Comparison of ENCODE assay signal across 6 cellular contexts in the genomic region with DNA sequence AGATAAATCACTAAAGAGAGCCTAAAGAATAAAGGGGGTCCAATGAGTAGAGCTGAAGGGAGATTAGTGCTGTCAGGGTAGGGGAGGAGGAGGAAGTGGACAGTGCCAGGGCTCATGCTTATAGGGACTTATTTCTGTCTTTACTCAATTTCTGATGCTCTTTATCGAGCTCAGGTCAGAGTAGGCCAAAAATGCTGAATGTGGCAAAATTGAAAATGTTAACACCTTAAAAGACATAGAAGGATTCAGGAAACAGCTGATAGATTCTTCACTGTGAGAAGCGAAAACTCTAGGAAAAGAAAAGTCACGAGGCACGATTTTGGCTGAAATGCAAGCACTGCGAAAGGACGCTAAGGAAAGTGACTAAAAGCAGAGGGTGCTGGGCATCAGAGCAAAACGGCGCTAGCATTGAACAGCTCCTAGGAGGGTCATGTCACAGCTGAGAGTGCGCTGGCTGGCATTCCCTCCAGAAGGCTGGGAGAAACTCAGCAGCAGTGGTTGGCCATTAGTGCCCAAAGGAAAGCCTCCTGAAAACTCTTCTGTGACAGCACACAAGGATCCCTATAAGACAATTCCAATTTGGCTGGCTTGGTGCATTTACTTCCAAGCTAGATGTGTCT.
"Had no signal": no experiment of that assay in that cellular context is flagged by ENCODE, and none has a peak within 500 bp of the region (broad histone marks: within the 10 kb centered on the region; RNA-seq: fewer than 3 reads in every experiment).

No MANE protein-coding gene starts in this region.

- H3K4me3 Mint-ChIP-seq: GM23338 had no signal

- H3K27ac ChIP-seq: KMS-11 had no signal

- H3K9me3 Mint-ChIP-seq: GM23338 had no signal

- ATAC-seq: GM23338 had no signal

- H2AFZ ChIP-seq: GM23338 had no signal

- H3K4me2 ChIP-seq: GM23338, KMS-11 had no signal

- FAIRE-seq: HTR-8/SVneo had no signal

- H3K9ac ChIP-seq: KMS-11 had no signal

- H3K4me3 ChIP-seq: GM23338 had no signal

- H3K27ac Mint-ChIP-seq: GM23338 had no signal

- DNase-seq: H7, HCEC 1CT, KBM-7 had no signal
